Comparison of ENCODE assay signal across 22 cellular contexts in genomic region chr1:91092503-91092902, GRCh38.
A peak's percentile ranks its signal among the peaks of the same experiment; 100 is the strongest.
DNase-seq lines count a peak whose midpoint lies in the region; ATAC-seq and TF ChIP-seq lines count a peak whose summit lies in the region.
"Had no signal": no experiment of that assay in that cellular context is flagged by ENCODE, and none has a peak within 500 bp of the region (broad histone marks: within the 10 kb centered on the region; RNA-seq: fewer than 3 reads in every experiment).

No MANE protein-coding gene starts in this region.

- H3K4me1 ChIP-seq in HUES48 (ENCODE audit: control insufficient read depth, insufficient read depth, low read length) = peaks cover 10% of the 10 kb centered on the region; the same call in 1 of the 2 replicates
- H3K4me1 ChIP-seq in transverse colon = no peaks in the 10 kb centered on the region
- H3K4me1 ChIP-seq: BE2C had no signal

- H3K27me3 Mint-ChIP-seq in mesothelial cell of epicardium (ENCODE audit: low read depth) = no peaks in the 10 kb centered on the region
- peaks cover 14% of the 10 kb centered on the region for H3K27me3 Mint-ChIP-seq in activated CD4-positive, alpha-beta T cell treated with anti-CD3 and anti-CD28 coated beads, Interleukin-2, amount 10 ng/mL, durations not matched to agents 7 days and 5 days

- POLR2A ChIA-PET in activated CD4-positive, alpha-beta T cell treated with anti-CD3 and anti-CD28 coated beads, Interleukin-2, amount 10 ng/mL, durations not matched to agents 7 days and 5 days (lab: Charles Lee) = no interaction called here

- DNase-seq in EL (peak; percentile 15), dermis blood vessel endothelial cell (peak; percentile 52), mesothelial cell of epicardium (ENCODE audit: low spot score in 2 of 2, unreplicated experiment in 2 of 2) (no peak), transverse colon (no peak), GM13977 (ENCODE audit: low spot score) (no peak)
- DNase-seq in activated CD4-positive, alpha-beta T cell treated with anti-CD3 and anti-CD28 coated beads, Interleukin-2, amount 10 ng/mL, durations not matched to agents 7 days and 5 days = no peak
- DNase-seq: activated CD4-positive, alpha-beta T cell treated with anti-CD3 and anti-CD28 coated beads, Interleukin-2, amount 50 U/mL, for 1 hour; activated naive CD8-positive, alpha-beta T cell treated with anti-CD3 and anti-CD28 coated beads, Interleukin-2, amount 10 ng/mL, durations not matched to agents 7 days and 5 days; activated T-cell treated with anti-CD3 and anti-CD28 coated beads, Interleukin-2, amount 50 U/mL, for 24 hours; BE2C; caudate nucleus; DMS 273 treated with DMSO at 0.1 percent for 48 hours; effector memory CD4-positive, alpha-beta T cell; GOT3; NCI-H2171; NK-92 treated with Interleukin-12 subunit alpha and Interleukin-12 subunit beta, amount 100 ng/mL, for 24 hours; nucleus accumbens; SIG-M5; T-helper 9 cell had no signal

- H3K9ac ChIP-seq in HUES48 (ENCODE audit: low read depth, low read length) = no peak overlapping the region

- H3K4me3 ChIP-seq in HUES48 (ENCODE audit: low read depth, low read length) = no peak overlapping the region
- no peak overlapping the region for H3K4me3 ChIP-seq in transverse colon
- H3K4me3 ChIP-seq: skin epidermis had no signal

- intact Hi-C loops in transverse colon (cut with DNase I; ENCODE audit: low total_unique reads) = no loop called here

- H3K27ac ChIP-seq in HUES48 (ENCODE audit: low read depth, low read length) (peak overlapping the region; percentile 8), transverse colon (no peak overlapping the region)
- H3K27ac ChIP-seq: skin epidermis had no signal

- H3K9me3 ChIP-seq in HUES48 (ENCODE audit: control insufficient read depth, insufficient read depth, low read length) = peaks cover 8% of the 10 kb centered on the region
- peaks cover 0 to 7% of the 10 kb centered on the region in 2 donors for H3K9me3 ChIP-seq in transverse colon
- H3K9me3 ChIP-seq: BE2C had no signal

- 34 to 50% methylated on average over 2 to 4 of the region's 4 CpGs for WGBS in transverse colon (ENCODE audit: low coverage in 1 of 2), 2 donors

- peaks cover 10% of the 10 kb centered on the region for H3K4me1 Mint-ChIP-seq in mesothelial cell of epicardium
- no peaks in the 10 kb centered on the region for H3K4me1 Mint-ChIP-seq in activated CD4-positive, alpha-beta T cell treated with anti-CD3 and anti-CD28 coated beads, Interleukin-2, amount 10 ng/mL, durations not matched to agents 7 days and 5 days
- H3K4me1 Mint-ChIP-seq: activated naive CD8-positive, alpha-beta T cell treated with anti-CD3 and anti-CD28 coated beads, Interleukin-2, amount 10 ng/mL, durations not matched to agents 7 days and 5 days had no signal

- H3K36me3 ChIP-seq in HUES48 (ENCODE audit: control insufficient read depth, insufficient read depth, low read length) (no peaks in the 10 kb centered on the region), transverse colon (no peaks in the 10 kb centered on the region)
- H3K36me3 ChIP-seq: BE2C had no signal

- in situ Hi-C loops in transverse colon (cut with MboI; ENCODE audit: low pct_ligation_motif_present in 1 of 4, low pct_unique_long_range_greater_than_20kb in 1 of 4, low sequenced_read_pairs in 3 of 4) = no loop called here
- in situ Hi-C loops in GM13977 (cut with MboI; ENCODE audit: low pct_unique_long_range_greater_than_20kb, low sequenced_read_pairs, unreplicated experiment) = no loop called here

- no peaks in the 10 kb centered on the region for H3K27me3 ChIP-seq in HUES48 (ENCODE audit: control insufficient read depth, insufficient read depth, low read length)
- H3K27me3 ChIP-seq in transverse colon = no peaks in the 10 kb centered on the region
- H3K27me3 ChIP-seq: BE2C had no signal

- ATAC-seq in GM18519 (IDR thresholded peaks at IDR 0.05; ENCODE audit: low FRiP score, unreplicated experiment) = no peak

- peaks cover 19% of the 10 kb centered on the region for H3K9me3 Mint-ChIP-seq in mesothelial cell of epicardium
- H3K9me3 Mint-ChIP-seq in activated CD4-positive, alpha-beta T cell treated with anti-CD3 and anti-CD28 coated beads, Interleukin-2, amount 10 ng/mL, durations not matched to agents 7 days and 5 days = peaks cover 5% of the 10 kb centered on the region
- H3K9me3 Mint-ChIP-seq: activated naive CD8-positive, alpha-beta T cell treated with anti-CD3 and anti-CD28 coated beads, Interleukin-2, amount 10 ng/mL, durations not matched to agents 7 days and 5 days had no signal

- TF ChIP-seq POLR2A in transverse colon (IDR thresholded peaks at IDR 0.05) = no peak

- TF ChIP-seq EP300 in transverse colon (IDR thresholded peaks at IDR 0.05; ENCODE audit: low read depth) = no peak

- peak overlapping the region; percentile 31 for H3K27ac Mint-ChIP-seq in mesothelial cell of epicardium
- H3K27ac Mint-ChIP-seq in activated CD4-positive, alpha-beta T cell treated with anti-CD3 and anti-CD28 coated beads, Interleukin-2, amount 10 ng/mL, durations not matched to agents 7 days and 5 days = no peak overlapping the region
- H3K27ac Mint-ChIP-seq: activated naive CD8-positive, alpha-beta T cell treated with anti-CD3 and anti-CD28 coated beads, Interleukin-2, amount 10 ng/mL, durations not matched to agents 7 days and 5 days; activated T-cell treated with anti-CD3 and anti-CD28 coated beads, Interleukin-2, amount 50 U/mL, for 24 hours had no signal

- CTCF ChIA-PET in activated CD4-positive, alpha-beta T cell treated with anti-CD3 and anti-CD28 coated beads, Interleukin-2, amount 10 ng/mL, durations not matched to agents 7 days and 5 days (lab: Charles Lee) = interaction anchor here (1.2 kb wide), 2 partner anchors 12 to 33 kb away, joined by 3 to 5 read pairs; no protein-coding TSS in a partner anchor

- H3K4me3 Mint-ChIP-seq in mesothelial cell of epicardium = no peak overlapping the region
- H3K4me3 Mint-ChIP-seq in activated CD4-positive, alpha-beta T cell treated with anti-CD3 and anti-CD28 coated beads, Interleukin-2, amount 10 ng/mL, durations not matched to agents 7 days and 5 days = no peak overlapping the region
- H3K4me3 Mint-ChIP-seq: activated naive CD8-positive, alpha-beta T cell treated with anti-CD3 and anti-CD28 coated beads, Interleukin-2, amount 10 ng/mL, durations not matched to agents 7 days and 5 days; activated T-cell treated with anti-CD3 and anti-CD28 coated beads, Interleukin-2, amount 50 U/mL, for 24 hours had no signal

- TF ChIP-seq CTCF in mesothelial cell of epicardium (IDR thresholded peaks at IDR 0.05; ENCODE audit: unreplicated experiment) (no peak), transverse colon (IDR thresholded peaks at IDR 0.05) (no peak), GM13977 (IDR thresholded peaks at IDR 0.05; ENCODE audit: extremely low read depth, insufficient read depth, missing control alignments) (no peak)

- H3K36me3 Mint-ChIP-seq in mesothelial cell of epicardium = no peaks in the 10 kb centered on the region
- H3K36me3 Mint-ChIP-seq in activated CD4-positive, alpha-beta T cell treated with anti-CD3 and anti-CD28 coated beads, Interleukin-2, amount 10 ng/mL, durations not matched to agents 7 days and 5 days (ENCODE audit: low read depth) = no peaks in the 10 kb centered on the region
- H3K36me3 Mint-ChIP-seq: activated naive CD8-positive, alpha-beta T cell treated with anti-CD3 and anti-CD28 coated beads, Interleukin-2, amount 10 ng/mL, durations not matched to agents 7 days and 5 days had no signal

Comparison
In these comparisons a context has a peak if more than half of its experiments do, and no peak if none do; other contexts are left out.
1. DNase-seq: peak in EL (single experiment) and dermis blood vessel endothelial cell (single experiment); none in mesothelial cell of epicardium (0 of 2), activated CD4-positive, alpha-beta T cell treated with anti-CD3 and anti-CD28 coated beads, Interleukin-2, amount 10 ng/mL, durations not matched to agents 7 days and 5 days (single experiment), transverse colon (single experiment) and GM13977 (single experiment).